In the genomic region with DNA sequence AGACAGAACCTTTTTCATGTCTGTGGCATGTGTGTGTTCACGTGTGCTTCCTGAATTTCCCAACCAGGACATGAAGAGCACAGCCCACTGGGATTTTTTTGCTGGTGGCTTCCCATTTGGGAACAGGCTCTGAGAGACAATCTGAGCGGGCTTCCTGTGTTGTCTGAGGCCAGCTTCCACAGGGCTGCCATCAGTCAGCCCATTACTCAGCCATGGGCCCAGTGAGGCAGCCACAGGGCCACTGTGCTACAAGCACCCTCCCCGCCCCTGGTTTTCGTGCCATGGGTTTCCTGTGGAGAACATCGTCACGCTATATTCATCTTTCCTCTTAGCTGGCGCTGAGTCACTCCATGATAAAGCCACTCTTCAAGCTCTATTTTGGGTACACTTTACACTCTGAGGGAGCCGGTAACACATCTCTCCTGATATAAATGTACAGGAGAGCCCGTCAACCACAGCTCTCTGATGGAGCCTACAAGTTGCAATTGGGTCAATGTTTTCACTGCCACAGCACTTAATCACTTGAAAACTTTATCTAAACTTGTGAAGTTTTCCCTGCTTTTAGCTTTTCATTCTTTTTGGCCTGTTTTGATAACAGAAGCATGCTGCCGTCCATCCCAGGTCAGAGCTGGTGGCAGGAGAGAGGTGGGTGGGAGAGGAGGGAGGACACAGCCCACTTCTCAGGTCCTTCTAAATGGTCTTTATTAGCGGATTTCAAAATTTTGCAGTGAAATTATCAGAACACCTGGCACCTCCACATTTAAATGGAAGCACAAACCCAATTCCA, we compare ENCODE assay signal across 1 cellular context.
TF ChIP-seq lines count a peak whose summit lies in the region.

No MANE protein-coding gene starts in this region.

TF ChIP-seq in K562, 482 proteins besides CTCF, POLR2A, EP300 and RAD21 (continued from another document and continues in another):
- no peak for TF ChIP-seq GTF3C2 (IDR thresholded peaks at IDR 0.05; ENCODE audit: borderline replicate concordance, extremely low read depth, insufficient read length)
- TF ChIP-seq GABPB1 (CRISPR knock-in tag; IDR thresholded peaks at IDR 0.05): no peak
- TF ChIP-seq HBP1 (CRISPR knock-in tag; IDR thresholded peaks at IDR 0.05): no peak
- TF ChIP-seq FOXA3 (CRISPR knock-in tag; conservative IDR thresholded peaks at IDR 0.05 in 1 of 2, IDR thresholded peaks at IDR 0.05 in 1 of 2): no peak
- no peak for TF ChIP-seq ZNF3 (CRISPR knock-in tag; IDR thresholded peaks at IDR 0.05)
- no peak for TF ChIP-seq EHMT2 (IDR thresholded peaks at IDR 0.05)
- no peak for TF ChIP-seq PREB (CRISPR knock-in tag; IDR thresholded peaks at IDR 0.05)
- TF ChIP-seq ZNF124 (CRISPR knock-in tag; IDR thresholded peaks at IDR 0.05): no peak
- no peak for TF ChIP-seq ZNF253 (CRISPR knock-in tag; conservative IDR thresholded peaks at IDR 0.05)
- TF ChIP-seq, protein P1, sequence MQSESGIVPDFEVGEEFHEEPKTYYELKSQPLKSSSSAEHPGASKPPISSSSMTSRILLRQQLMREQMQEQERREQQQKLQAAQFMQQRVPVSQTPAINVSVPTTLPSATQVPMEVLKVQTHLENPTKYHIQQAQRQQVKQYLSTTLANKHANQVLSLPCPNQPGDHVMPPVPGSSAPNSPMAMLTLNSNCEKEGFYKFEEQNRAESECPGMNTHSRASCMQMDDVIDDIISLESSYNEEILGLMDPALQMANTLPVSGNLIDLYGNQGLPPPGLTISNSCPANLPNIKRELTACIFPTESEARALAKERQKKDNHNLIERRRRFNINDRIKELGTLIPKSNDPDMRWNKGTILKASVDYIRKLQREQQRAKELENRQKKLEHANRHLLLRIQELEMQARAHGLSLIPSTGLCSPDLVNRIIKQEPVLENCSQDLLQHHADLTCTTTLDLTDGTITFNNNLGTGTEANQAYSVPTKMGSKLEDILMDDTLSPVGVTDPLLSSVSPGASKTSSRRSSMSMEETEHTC (IDR thresholded peaks at IDR 0.05): no peak
- peak; percentile 83 for TF ChIP-seq SMARCA4 (IDR thresholded peaks at IDR 0.05)
- TF ChIP-seq ZNF212 (CRISPR knock-in tag; IDR thresholded peaks at IDR 0.05): no peak
- no peak for TF ChIP-seq ZEB2 (IDR thresholded peaks at IDR 0.05)
- no peak for TF ChIP-seq ZNF263 (CRISPR knock-in tag; IDR thresholded peaks at IDR 0.05; ENCODE audit: borderline replicate concordance)
- no peak for TF ChIP-seq ADNP (tag; IDR thresholded peaks at IDR 0.05)
- no peak for TF ChIP-seq ZNF165 (CRISPR knock-in tag; IDR thresholded peaks at IDR 0.05; ENCODE audit: borderline replicate concordance)
- TF ChIP-seq NFIX (CRISPR knock-in tag; IDR thresholded peaks at IDR 0.05; ENCODE audit: low read depth): no peak
- no peak for TF ChIP-seq TCF7 (IDR thresholded peaks at IDR 0.05; ENCODE audit: borderline replicate concordance)
- no peak for TF ChIP-seq BCLAF1 (IDR thresholded peaks at IDR 0.05; ENCODE audit: borderline replicate concordance in 1 of 2, control insufficient read depth in 1 of 2, low read depth in 2 of 2, low read length in 1 of 2)
- TF ChIP-seq SUPT5H (IDR thresholded peaks at IDR 0.05): no peak
- TF ChIP-seq, protein P2, sequence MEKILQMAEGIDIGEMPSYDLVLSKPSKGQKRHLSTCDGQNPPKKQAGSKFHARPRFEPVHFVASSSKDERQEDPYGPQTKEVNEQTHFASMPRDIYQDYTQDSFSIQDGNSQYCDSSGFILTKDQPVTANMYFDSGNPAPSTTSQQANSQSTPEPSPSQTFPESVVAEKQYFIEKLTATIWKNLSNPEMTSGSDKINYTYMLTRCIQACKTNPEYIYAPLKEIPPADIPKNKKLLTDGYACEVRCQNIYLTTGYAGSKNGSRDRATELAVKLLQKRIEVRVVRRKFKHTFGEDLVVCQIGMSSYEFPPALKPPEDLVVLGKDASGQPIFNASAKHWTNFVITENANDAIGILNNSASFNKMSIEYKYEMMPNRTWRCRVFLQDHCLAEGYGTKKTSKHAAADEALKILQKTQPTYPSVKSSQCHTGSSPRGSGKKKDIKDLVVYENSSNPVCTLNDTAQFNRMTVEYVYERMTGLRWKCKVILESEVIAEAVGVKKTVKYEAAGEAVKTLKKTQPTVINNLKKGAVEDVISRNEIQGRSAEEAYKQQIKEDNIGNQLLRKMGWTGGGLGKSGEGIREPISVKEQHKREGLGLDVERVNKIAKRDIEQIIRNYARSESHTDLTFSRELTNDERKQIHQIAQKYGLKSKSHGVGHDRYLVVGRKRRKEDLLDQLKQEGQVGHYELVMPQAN (IDR thresholded peaks at IDR 0.05; ENCODE audit: borderline replicate concordance): no peak
- TF ChIP-seq ZKSCAN8 (CRISPR knock-in tag; IDR thresholded peaks at IDR 0.05): peak; percentile 78
- 0 out of 2 replicates have a peak, but pooled peaks have one; percentile 54 for TF ChIP-seq FOXK1 (CRISPR knock-in tag; IDR thresholded peaks at IDR 0.05; ENCODE audit: borderline replicate concordance)
- TF ChIP-seq DDX20 (tag; IDR thresholded peaks at IDR 0.05; ENCODE audit: low read depth): no peak
- TF ChIP-seq ZNF436 (CRISPR knock-in tag; IDR thresholded peaks at IDR 0.05): no peak
- no peak for TF ChIP-seq TCF7L2 (IDR thresholded peaks at IDR 0.05; ENCODE audit: low read depth, low read length)
- TF ChIP-seq ZBTB1 (CRISPR knock-in tag; IDR thresholded peaks at IDR 0.05; ENCODE audit: borderline replicate concordance, low read depth): no peak
- no peak for TF ChIP-seq TFAP4 (CRISPR knock-in tag; IDR thresholded peaks at IDR 0.05; ENCODE audit: borderline replicate concordance)
- TF ChIP-seq ZNF77 (CRISPR knock-in tag; IDR thresholded peaks at IDR 0.05): no peak
- no peak for TF ChIP-seq NBN (IDR thresholded peaks at IDR 0.05; ENCODE audit: low read depth)
- TF ChIP-seq AFF1 (IDR thresholded peaks at IDR 0.05; ENCODE audit: low read depth in 1 of 2, partially characterized antibody in 2 of 2): no peak
- peak; percentile 89 for TF ChIP-seq JUND (IDR thresholded peaks at IDR 0.05; ENCODE audit: borderline replicate concordance, low read depth, low read length)
- peak; percentile 80; the same call in 2 of the 3 replicates for TF ChIP-seq JUND (tag; IDR thresholded peaks at IDR 0.05; ENCODE audit: borderline replicate concordance, low read depth, low read length)
- no peak for TF ChIP-seq KHSRP (IDR thresholded peaks at IDR 0.05)
- no peak for TF ChIP-seq RBM14 (IDR thresholded peaks at IDR 0.05; ENCODE audit: borderline replicate concordance, insufficient read depth, low read depth, low read length)
- no peak for TF ChIP-seq HOXB6 (CRISPR knock-in tag; IDR thresholded peaks at IDR 0.05; ENCODE audit: borderline replicate concordance)
- no peak; the same call in 1 of the 2 replicates for TF ChIP-seq EGR1 (conservative IDR thresholded peaks at IDR 0.05)
- peak; percentile 96 for TF ChIP-seq FOSL1 (tag; conservative IDR thresholded peaks at IDR 0.05)
- TF ChIP-seq GABPA (tag; conservative IDR thresholded peaks at IDR 0.05; ENCODE audit: low read depth): peak; percentile 54
- no peak for TF ChIP-seq RBM15 (IDR thresholded peaks at IDR 0.05; ENCODE audit: insufficient read depth, low read length)
- no peak for TF ChIP-seq RNF2 (IDR thresholded peaks at IDR 0.05)
- TF ChIP-seq HNRNPUL1 (IDR thresholded peaks at IDR 0.05; ENCODE audit: low read length): no peak
- peak; percentile 78; the same call in 1 of the 2 replicates for TF ChIP-seq JUN (IDR thresholded peaks at IDR 0.05; ENCODE audit: borderline replicate concordance, low read depth, low read length)
- TF ChIP-seq JUN (CRISPR knock-in tag; IDR thresholded peaks at IDR 0.05; ENCODE audit: borderline replicate concordance): no peak
- peak; percentile 81 for TF ChIP-seq ZNF316 (IDR thresholded peaks at IDR 0.05)
- no peak for TF ChIP-seq TSC22D4 (tag; IDR thresholded peaks at IDR 0.05)
- TF ChIP-seq DACH1 (IDR thresholded peaks at IDR 0.05; ENCODE audit: partially characterized antibody): no peak
- TF ChIP-seq ZNF384 (IDR thresholded peaks at IDR 0.05; ENCODE audit: low read depth, low read length): no peak
- peak; percentile 40 for TF ChIP-seq TBP (optimal IDR thresholded peaks at IDR 0.05; ENCODE audit: low read depth, low read length)
